ENCODE assay signal across 8 cellular contexts in the genomic region with DNA sequence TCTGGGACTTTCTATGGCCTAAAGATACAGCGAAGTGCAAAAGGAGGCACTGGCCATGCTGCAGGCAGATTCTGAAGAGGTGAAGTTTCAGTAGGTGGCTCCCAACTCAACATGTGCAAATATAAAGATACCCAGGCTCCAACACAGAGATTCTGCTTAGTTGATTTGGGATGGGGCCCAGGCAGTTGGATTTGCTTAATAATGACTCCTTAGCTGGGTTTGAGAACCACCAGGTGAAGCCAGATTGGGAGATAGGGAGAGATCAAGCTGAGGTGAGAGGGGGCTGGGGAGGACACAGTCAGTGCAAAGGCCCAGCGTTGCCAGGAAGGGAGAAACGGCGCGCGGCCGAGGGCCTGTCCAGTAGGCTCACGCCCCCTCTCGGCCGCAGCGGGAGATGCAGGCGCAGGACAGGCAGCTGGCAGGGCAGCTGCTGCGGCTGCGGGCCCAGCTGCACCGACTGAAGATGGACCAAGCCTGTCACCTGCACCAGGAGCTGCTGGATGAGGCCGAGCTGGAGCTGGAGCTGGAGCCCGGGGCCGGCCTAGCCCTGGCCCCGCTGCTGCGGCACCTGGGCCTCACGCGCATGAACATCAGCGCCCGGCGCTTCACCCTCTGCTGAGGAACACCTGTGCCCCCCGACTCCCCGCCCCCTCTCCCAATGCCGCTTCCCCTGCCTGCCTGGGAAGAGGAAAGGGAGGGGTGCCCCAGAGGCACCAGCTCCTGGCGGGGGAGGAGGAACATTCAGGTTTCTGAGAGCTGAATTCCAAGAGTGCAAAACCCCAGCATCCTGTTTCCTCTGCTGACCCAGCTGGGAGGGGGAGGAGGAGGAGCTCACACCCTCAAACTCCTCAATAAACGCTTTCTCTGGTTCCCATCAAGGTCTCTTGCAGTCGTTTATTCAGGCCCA. TPM values are rescaled to one million over a fixed set of nuclear protein-coding genes. Genes with fewer than 3 reads are reported as not detected.
DNase-seq lines count a peak whose midpoint lies in the region; ATAC-seq and TF ChIP-seq lines count a peak whose summit lies in the region.

No MANE protein-coding gene starts in this region.

- no peaks in the 10 kb centered on the region for H3K9me3 Mint-ChIP-seq in activated T-cell treated with anti-CD3 and anti-CD28 coated beads, Interleukin-2, amount 50 U/mL, for 24 hours
- no peaks in the 10 kb centered on the region for H3K9me3 Mint-ChIP-seq in neural progenitor cell

- H3K27me3 Mint-ChIP-seq in activated T-cell treated with anti-CD3 and anti-CD28 coated beads, Interleukin-2, amount 50 U/mL, for 24 hours: no peaks in the 10 kb centered on the region
- peaks cover 7% of the 10 kb centered on the region for H3K27me3 Mint-ChIP-seq in neural progenitor cell (ENCODE audit: insufficient read depth, low read depth)

- peak overlapping the region; percentile 96 for H3K27ac Mint-ChIP-seq in activated T-cell treated with anti-CD3 and anti-CD28 coated beads, Interleukin-2, amount 50 U/mL, for 24 hours
- H3K27ac Mint-ChIP-seq in neural progenitor cell: no peak overlapping the region

- H3K36me3 ChIP-seq in neural progenitor cell: no peaks in the 10 kb centered on the region
- H3K36me3 ChIP-seq in thymus (ENCODE audit: control insufficient read depth, insufficient read depth): no peaks in the 10 kb centered on the region

- H3K4me3 ChIP-seq in fibroblast of mammary gland (ENCODE audit: control insufficient read depth, low read depth, low read length): no peak overlapping the region
- peak overlapping the region; percentile 51 for H3K4me3 ChIP-seq in neural progenitor cell
- peak overlapping the region; percentile 30 for H3K4me3 ChIP-seq in thymus (ENCODE audit: low read length)

- H3F3A ChIP-seq in neural progenitor cell (ENCODE audit: low read depth): peaks cover 22% of the 10 kb centered on the region

- TF ChIP-seq CTCF in fibroblast of mammary gland (conservative IDR thresholded peaks at IDR 0.05; ENCODE audit: control insufficient read depth, insufficient read depth, low read depth, low read length) (peak; percentile 68), neural progenitor cell (IDR thresholded peaks at IDR 0.05) (peak; percentile 84)

- no peaks in the 10 kb centered on the region for H4K20me1 ChIP-seq in neural progenitor cell (ENCODE audit: low read depth)

- H3K79me2 ChIP-seq in neural progenitor cell (ENCODE audit: low read depth): peaks cover 3% of the 10 kb centered on the region

- H3K9me3 ChIP-seq in neural progenitor cell (ENCODE audit: low read depth) (no peaks in the 10 kb centered on the region), thymus (ENCODE audit: control insufficient read depth) (no peaks in the 10 kb centered on the region)

- peak overlapping the region; percentile 54 for H3K4me3 Mint-ChIP-seq in activated T-cell treated with anti-CD3 and anti-CD28 coated beads, Interleukin-2, amount 50 U/mL, for 24 hours
- H3K4me3 Mint-ChIP-seq in neural progenitor cell: no peak overlapping the region

- peak overlapping the region; percentile 85 for H3K4me2 ChIP-seq in neural progenitor cell

- peak; percentile 33 for ATAC-seq in HG03442 (IDR thresholded peaks at IDR 0.05; ENCODE audit: unreplicated experiment)

- H2AFZ ChIP-seq in neural progenitor cell (replicated peaks): peak overlapping the region; percentile 87

- DNase-seq in DMS 273 treated with DMSO at 0.1 percent for 48 hours (lab: John Stamatoyannopoulos, UW) (peak; percentile 73), NOMO-1 treated with DMSO at 0.1 percent for 48 hours (lab: John Stamatoyannopoulos, UW; ENCODE audit: unreplicated experiment) (peak; percentile 31), fibroblast of mammary gland (ENCODE audit: low read depth) (peak; percentile 63), neural progenitor cell (ENCODE audit: low spot score) (peak; percentile 91), H4 (ENCODE audit: low spot score) (no peak)
- DNase-seq in activated T-cell treated with anti-CD3 and anti-CD28 coated beads, Interleukin-2, amount 50 U/mL, for 24 hours: peak; percentile 87

- H3K4me1 ChIP-seq in neural progenitor cell: peaks cover 12% of the 10 kb centered on the region
- peaks cover 22% of the 10 kb centered on the region for H3K4me1 ChIP-seq in thymus (ENCODE audit: control insufficient read depth, insufficient read depth, low read length)

- 9% methylated on average over 31 of the region's 31 CpGs for WGBS in thymus

- H3K4me1 Mint-ChIP-seq in activated T-cell treated with anti-CD3 and anti-CD28 coated beads, Interleukin-2, amount 50 U/mL, for 24 hours (ENCODE audit: low read depth): peaks cover 58% of the 10 kb centered on the region
- peaks cover 23% of the 10 kb centered on the region for H3K4me1 Mint-ChIP-seq in neural progenitor cell

- peaks cover 23% of the 10 kb centered on the region for H3K36me3 Mint-ChIP-seq in activated T-cell treated with anti-CD3 and anti-CD28 coated beads, Interleukin-2, amount 50 U/mL, for 24 hours (ENCODE audit: low read depth)
- H3K36me3 Mint-ChIP-seq in neural progenitor cell: no peaks in the 10 kb centered on the region

- no peaks in the 10 kb centered on the region for H3K27me3 ChIP-seq in neural progenitor cell
- no peaks in the 10 kb centered on the region for H3K27me3 ChIP-seq in thymus (ENCODE audit: control insufficient read depth, insufficient read depth)

- H3K27ac ChIP-seq in neural progenitor cell (no peak overlapping the region), thymus (ENCODE audit: low read depth) (peak overlapping the region; percentile 91)

- no peak overlapping the region for H3K9ac ChIP-seq in neural progenitor cell

RNA-seq across cellular contexts. Expression of gene FAM167B, which starts 1.2 kb away (rescaled TPM):
- 0.17 and 5.3 TPM in 2 replicates for total RNA-seq in neural progenitor cell (ENCODE audit: low replicate concordance)
- polyA plus RNA-seq in thymus: 6.8 TPM
- total RNA-seq in H4 (2014; rRNA removed; shearing (Covaris generic)): 0.56 TPM in 1 of 2 replicates, not detected in the other

RNA-seq across cellular contexts. Expression of gene LCK, which starts 2.8 kb away (rescaled TPM):
- 0.32 and 0.77 TPM in 2 replicates for total RNA-seq in neural progenitor cell (ENCODE audit: low replicate concordance)
- 175 TPM for polyA plus RNA-seq in thymus
- total RNA-seq in H4 (2014; rRNA removed; shearing (Covaris generic)): not detected in 2 replicates

RNA-seq across cellular contexts. Expression of gene EIF3I, which starts 26.0 kb away (rescaled TPM):
- 204 and 220 TPM in 2 replicates for total RNA-seq in neural progenitor cell (ENCODE audit: low replicate concordance)
- 155 TPM for polyA plus RNA-seq in thymus
- 619 and 664 TPM in 2 replicates for total RNA-seq in H4 (2014; rRNA removed; shearing (Covaris generic))

RNA-seq across cellular contexts. Expression of gene TMEM234, which starts 26.1 kb away (rescaled TPM):
- total RNA-seq in neural progenitor cell (ENCODE audit: low replicate concordance): 6.0 and 13.7 TPM in 2 replicates
- 15.4 TPM for polyA plus RNA-seq in thymus
- total RNA-seq in H4 (2014; rRNA removed; shearing (Covaris generic)): 3.5 and 8.1 TPM in 2 replicates

RNA-seq across cellular contexts. Expression of gene DCDC2B, which starts 39.3 kb away (rescaled TPM):
- not detected in 2 replicates for total RNA-seq in neural progenitor cell (ENCODE audit: low replicate concordance)
- polyA plus RNA-seq in thymus: 0.09 TPM
- total RNA-seq in H4 (2014; rRNA removed; shearing (Covaris generic)): not detected in 2 replicates
